15 cellular contexts compared by ENCODE assay signal in the genomic region with DNA sequence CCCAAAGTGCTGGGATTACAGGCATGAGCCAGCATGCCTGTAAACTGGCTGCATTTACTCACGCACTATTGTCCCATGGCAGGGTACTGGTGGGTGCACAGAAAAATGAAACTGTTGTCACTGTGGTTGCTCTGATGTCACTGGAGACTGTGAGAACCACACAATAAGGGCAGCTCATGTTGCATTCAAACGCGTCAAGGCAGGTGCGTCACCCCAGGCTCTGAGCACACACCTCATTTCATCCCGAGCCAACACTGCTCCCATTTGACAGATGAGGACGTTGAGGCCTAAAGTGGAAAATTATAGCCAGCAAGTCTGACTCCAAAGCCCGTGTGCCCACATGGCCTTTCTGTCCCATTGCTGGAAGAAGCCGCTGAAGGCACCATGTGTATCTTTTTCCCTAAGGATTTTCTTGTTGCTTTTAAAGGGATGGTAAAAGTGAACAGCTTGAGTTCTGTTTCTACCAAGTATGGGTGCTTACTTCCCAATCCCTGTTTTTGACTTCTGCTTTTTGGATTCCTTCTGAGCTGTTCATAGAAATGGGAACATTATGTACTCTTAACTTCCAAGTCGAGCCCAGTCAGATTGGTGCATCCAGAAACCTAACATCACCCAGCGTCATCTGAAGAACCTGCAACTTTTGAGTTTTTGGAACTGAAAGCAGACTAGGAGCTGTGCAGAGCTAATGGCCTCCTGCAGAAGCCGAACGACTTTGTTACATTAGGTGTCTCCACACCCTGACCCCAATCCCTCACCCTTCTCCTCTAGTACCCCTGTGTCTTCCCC.
DNase-seq lines count a peak whose midpoint lies in the region; ATAC-seq and TF ChIP-seq lines count a peak whose summit lies in the region.
"Had no signal": no experiment of that assay in that cellular context is flagged by ENCODE, and none has a peak within 500 bp of the region (broad histone marks: within the 10 kb centered on the region; RNA-seq: fewer than 3 reads in every experiment).

No MANE protein-coding gene starts in this region.

- peaks cover 48% of the 10 kb centered on the region for H3K4me1 Mint-ChIP-seq in activated T-helper 17 cell treated with anti-CD3 and anti-CD28 coated beads, Interleukin-2, amount 50 U/mL, for 72 hours
- H3K4me1 Mint-ChIP-seq in stimulated activated naive CD8-positive, alpha-beta T cell treated with anti-CD3 and anti-CD28 coated beads, Interleukin-15, Interleukin-2, amounts not matched to agents 100 ng/mL and 50 ng/mL, for 24 hours (ENCODE audit: low read depth), result peaks cover 74% of the 10 kb centered on the region

- ATAC-seq in activated T-helper 17 cell treated with anti-CD3 and anti-CD28 coated beads, Interleukin-2, amount 50 U/mL, for 72 hours (replicated peaks), result peak; percentile 34
- peak; percentile 19 for ATAC-seq in left lobe of liver
- no peak for ATAC-seq in GM18505 (IDR thresholded peaks at IDR 0.05; ENCODE audit: unreplicated experiment)

- peak overlapping the region; percentile 71 for H3K4me3 Mint-ChIP-seq in activated T-helper 17 cell treated with anti-CD3 and anti-CD28 coated beads, Interleukin-2, amount 50 U/mL, for 72 hours
- H3K4me3 Mint-ChIP-seq in stimulated activated naive CD8-positive, alpha-beta T cell treated with anti-CD3 and anti-CD28 coated beads, Interleukin-15, Interleukin-2, amounts not matched to agents 100 ng/mL and 50 ng/mL, for 24 hours, result peak overlapping the region; percentile 24
- H3K4me3 Mint-ChIP-seq: CD14-positive monocyte had no signal

- peak overlapping the region; percentile 91 for H3K27ac Mint-ChIP-seq in activated T-helper 17 cell treated with anti-CD3 and anti-CD28 coated beads, Interleukin-2, amount 50 U/mL, for 72 hours
- peak overlapping the region; percentile 79 for H3K27ac Mint-ChIP-seq in stimulated activated naive CD8-positive, alpha-beta T cell treated with anti-CD3 and anti-CD28 coated beads, Interleukin-15, Interleukin-2, amounts not matched to agents 100 ng/mL and 50 ng/mL, for 24 hours

- no peaks in the 10 kb centered on the region for H3K27me3 Mint-ChIP-seq in activated T-helper 17 cell treated with anti-CD3 and anti-CD28 coated beads, Interleukin-2, amount 50 U/mL, for 72 hours
- no peaks in the 10 kb centered on the region for H3K27me3 Mint-ChIP-seq in stimulated activated naive CD8-positive, alpha-beta T cell treated with anti-CD3 and anti-CD28 coated beads, Interleukin-15, Interleukin-2, amounts not matched to agents 100 ng/mL and 50 ng/mL, for 24 hours

- DNase-seq in activated CD4-positive, alpha-beta T cell treated with anti-CD3 and anti-CD28 coated beads for 48 hours, result peak; percentile 43
- no peak for DNase-seq in activated CD4-positive, alpha-beta T cell treated with anti-CD3 and anti-CD28 coated beads for 1 hour
- DNase-seq in left lobe of liver (ENCODE audit: low spot score), result no peak
- DNase-seq in OCI-M1 (lab: John Stamatoyannopoulos, UW), result no peak
- no peak for DNase-seq in amniotic stem cell (lab: John Stamatoyannopoulos, UW)
- DNase-seq: EL, Karpas-422, NCI-H1436 treated with DMSO at 0.1 percent for 48 hours, NCI-H510A treated with DMSO at 0.1 percent for 48 hours, ovary, spleen had no signal

- no peaks in the 10 kb centered on the region for H3K9me3 Mint-ChIP-seq in activated T-helper 17 cell treated with anti-CD3 and anti-CD28 coated beads, Interleukin-2, amount 50 U/mL, for 72 hours
- H3K9me3 Mint-ChIP-seq in stimulated activated naive CD8-positive, alpha-beta T cell treated with anti-CD3 and anti-CD28 coated beads, Interleukin-15, Interleukin-2, amounts not matched to agents 100 ng/mL and 50 ng/mL, for 24 hours, result no peaks in the 10 kb centered on the region

- no peak for TF ChIP-seq POLR2A in GM18505 (IDR thresholded peaks at IDR 0.05; ENCODE audit: borderline replicate concordance, extremely low read depth, insufficient read depth, insufficient read length)

- no peaks in the 10 kb centered on the region for H3K36me3 Mint-ChIP-seq in activated T-helper 17 cell treated with anti-CD3 and anti-CD28 coated beads, Interleukin-2, amount 50 U/mL, for 72 hours (ENCODE audit: low read depth)
- no peaks in the 10 kb centered on the region for H3K36me3 Mint-ChIP-seq in stimulated activated naive CD8-positive, alpha-beta T cell treated with anti-CD3 and anti-CD28 coated beads, Interleukin-15, Interleukin-2, amounts not matched to agents 100 ng/mL and 50 ng/mL, for 24 hours (ENCODE audit: low read depth)
- H3K36me3 Mint-ChIP-seq: CD14-positive monocyte had no signal
